Comparison of ENCODE assay signal across 21 cellular contexts in genomic region chr16:79792952-79793351, GRCh38.
"Had no signal": no experiment of that assay in that cellular context is flagged by ENCODE, and none has a peak within 500 bp of the region (broad histone marks: within the 10 kb centered on the region; RNA-seq: fewer than 3 reads in every experiment).

No MANE protein-coding gene starts in this region.

- H3K4me1 Mint-ChIP-seq: activated CD4-positive, alpha-beta T cell treated with anti-CD3 and anti-CD28 coated beads, Interleukin-2, amount 10 ng/mL, durations not matched to agents 7 days and 5 days; activated naive CD8-positive, alpha-beta T cell treated with anti-CD3 and anti-CD28 coated beads, Interleukin-2, amount 10 ng/mL, durations not matched to agents 7 days and 5 days; naive thymus-derived CD8-positive, alpha-beta T cell had no signal

- H3K27me3 Mint-ChIP-seq: activated naive CD8-positive, alpha-beta T cell treated with anti-CD3 and anti-CD28 coated beads, Interleukin-2, amount 10 ng/mL, durations not matched to agents 7 days and 5 days had no signal

- H3K36me3 ChIP-seq: cardiac muscle cell, neutrophil had no signal

- H3K27me3 ChIP-seq: neutrophil had no signal

- H3K4me1 ChIP-seq: parathyroid adenoma had no signal

- H3K9me3 Mint-ChIP-seq: activated CD4-positive, alpha-beta T cell treated with anti-CD3 and anti-CD28 coated beads, Interleukin-2, amount 10 ng/mL, durations not matched to agents 7 days and 5 days; activated naive CD8-positive, alpha-beta T cell treated with anti-CD3 and anti-CD28 coated beads, Interleukin-2, amount 10 ng/mL, durations not matched to agents 7 days and 5 days; activated T-cell treated with anti-CD3 and anti-CD28 coated beads, Interleukin-2, amount 50 U/mL, for 24 hours; activated T-helper 2 cell treated with anti-CD3 and anti-CD28 coated beads, Interferon-gamma antibody, Interleukin-2, Interleukin-4, amounts not matched to agents 10 μg/mL and 5 μg/mL and 100 μg/mL, durations not matched to agents 14 hours and 24 hours and 36 hours; T-helper 1 cell treated with Interleukin-12 subunit alpha and Interleukin-12 subunit beta and Interleukin-4 antibody, amounts not matched to agents 30 μg/mL and 1 μg/mL, for 36 hours had no signal

- H3K9ac ChIP-seq: parathyroid adenoma had no signal

- H3K4me3 ChIP-seq: cardiac muscle cell, mucosa of descending colon had no signal

- H3K27ac Mint-ChIP-seq: activated CD4-positive, alpha-beta T cell treated with anti-CD3 and anti-CD28 coated beads, Interleukin-2, amount 10 ng/mL, durations not matched to agents 7 days and 5 days; activated CD8-positive, alpha-beta T cell treated with anti-CD3 and anti-CD28 coated beads, Interleukin-2, amount 10 ng/mL, durations not matched to agents 7 days and 5 days; activated naive CD8-positive, alpha-beta T cell treated with anti-CD3 and anti-CD28 coated beads, Interleukin-2, amount 10 ng/mL, durations not matched to agents 7 days and 5 days; activated T-cell treated with anti-CD3 and anti-CD28 coated beads, Interleukin-2, amount 50 U/mL, for 24 hours; activated T-helper 2 cell treated with anti-CD3 and anti-CD28 coated beads, Interferon-gamma antibody, Interleukin-2, Interleukin-4, amounts not matched to agents 10 μg/mL and 5 μg/mL and 100 μg/mL, durations not matched to agents 14 hours and 24 hours and 36 hours; naive thymus-derived CD8-positive, alpha-beta T cell; T-helper 1 cell treated with Interleukin-12 subunit alpha and Interleukin-12 subunit beta and Interleukin-4 antibody, amounts not matched to agents 30 μg/mL and 1 μg/mL, for 36 hours had no signal

- H3K36me3 Mint-ChIP-seq: activated naive CD8-positive, alpha-beta T cell treated with anti-CD3 and anti-CD28 coated beads, Interleukin-2, amount 10 ng/mL, durations not matched to agents 7 days and 5 days; naive thymus-derived CD8-positive, alpha-beta T cell had no signal

- H3K9me3 ChIP-seq: mucosa of descending colon, neutrophil had no signal

- H3K27ac ChIP-seq: cardiac muscle cell, neutrophil, parathyroid adenoma had no signal

- H3K4me3 Mint-ChIP-seq: activated CD4-positive, alpha-beta T cell treated with anti-CD3 and anti-CD28 coated beads, Interleukin-2, amount 10 ng/mL, durations not matched to agents 7 days and 5 days; activated CD8-positive, alpha-beta T cell treated with anti-CD3 and anti-CD28 coated beads, Interleukin-2, amount 10 ng/mL, durations not matched to agents 7 days and 5 days; activated naive CD8-positive, alpha-beta T cell treated with anti-CD3 and anti-CD28 coated beads, Interleukin-2, amount 10 ng/mL, durations not matched to agents 7 days and 5 days; activated T-cell treated with anti-CD3 and anti-CD28 coated beads, Interleukin-2, amount 50 U/mL, for 24 hours; naive thymus-derived CD8-positive, alpha-beta T cell; T-helper 1 cell treated with Interleukin-12 subunit alpha and Interleukin-12 subunit beta and Interleukin-4 antibody, amounts not matched to agents 30 μg/mL and 1 μg/mL, for 36 hours had no signal

- DNase-seq: activated CD4-positive, alpha-beta T cell treated with anti-CD3 and anti-CD28 coated beads, Interleukin-2, amount 10 ng/mL, durations not matched to agents 7 days and 5 days; activated CD8-positive, alpha-beta T cell treated with anti-CD3 and anti-CD28 coated beads, Interleukin-2, amount 10 ng/mL, durations not matched to agents 7 days and 5 days; activated naive CD4-positive, alpha-beta T cell treated with Interleukin-2 at 50 U/mL for 16 hours; activated naive CD8-positive, alpha-beta T cell treated with anti-CD3 and anti-CD28 coated beads, Interleukin-2, amount 10 ng/mL, durations not matched to agents 7 days and 5 days; activated T-cell treated with anti-CD3 and anti-CD28 coated beads, Interleukin-2, amount 50 U/mL, for 24 hours; amygdala; foreskin melanocyte; glutamatergic neuron; kidney; left ventricle myocardium superior; naive thymus-derived CD8-positive, alpha-beta T cell; stimulated activated CD4-positive, alpha-beta T cell treated with anti-CD3 and anti-CD28 coated beads, Interleukin-2, amount 100 ng/mL, for 24 hours; stimulated activated naive CD8-positive, alpha-beta T cell treated with anti-CD3 and anti-CD28 coated beads, Interleukin-15, Interleukin-2, amounts not matched to agents 100 U/mL and 50 U/mL, for 24 hours; substantia nigra; trophoblast cell had no signal
